In genomic region chr16:67533987-67534386, GRCh38 we compare ENCODE assay signal across 19 cellular contexts. TPM values are rescaled to one million over a fixed set of nuclear protein-coding genes. Genes with fewer than 3 reads are reported as not detected.
"Had no signal": no experiment of that assay in that cellular context is flagged by ENCODE, and none has a peak within 500 bp of the region (broad histone marks: within the 10 kb centered on the region; RNA-seq: fewer than 3 reads in every experiment).

No MANE protein-coding gene starts in this region.

RNA-seq across cellular contexts. Expression of gene AGRP, which starts 50.6 kb away (rescaled TPM):
- total RNA-seq: activated CD4-positive, alpha-beta memory T cell treated with anti-CD3 and anti-CD28 coated beads for 36 hours; activated CD4-positive, alpha-beta T cell treated with anti-CD3 and anti-CD28 coated beads for 36 hours; activated CD4-positive, alpha-beta T cell treated with anti-CD3 and anti-CD28 coated beads, Interleukin-2, amount 10 ng/mL, durations not matched to agents 24 days and 14 days; activated CD8-positive, alpha-beta memory T cell treated with anti-CD3 and anti-CD28 coated beads, Interleukin-2, amount 10 ng/mL, durations not matched to agents 7 days and 5 days; activated CD8-positive, alpha-beta T cell treated with anti-CD3 and anti-CD28 coated beads, Interleukin-2, amount 10 ng/mL, durations not matched to agents 7 days and 5 days; activated naive CD4-positive, alpha-beta T cell treated with anti-CD3 and anti-CD28 coated beads for 36 hours; activated T-helper 1 cell treated with anti-CD3 and anti-CD28 coated beads, Interleukin-12 subunit alpha, Interleukin-12 subunit beta, Interleukin-2, Interleukin-4 antibody, amounts not matched to agents 30 ng/mL and 10 ng/mL and 1 ng/mL, durations not matched to agents 14 hours and 24 hours and 36 hours; activated T-helper 2 cell treated with anti-CD3 and anti-CD28 coated beads, Interferon-gamma antibody, Interleukin-2, Interleukin-4, amounts not matched to agents 10 μg/mL and 5 μg/mL and 100 μg/mL, durations not matched to agents 14 hours and 24 hours and 36 hours; aorta; body of pancreas; cardiac muscle cell; colonic mucosa; dermis microvascular lymphatic vessel endothelial cell; endothelial cell of umbilical vein; epithelial cell of proximal tubule; esophagus muscularis mucosa; foreskin keratinocyte; gastrocnemius medialis; T-helper 17 cell had no signal
- polyA plus RNA-seq: cardiac muscle cell, endothelial cell of umbilical vein, foreskin keratinocyte had no signal
